1 cellular context compared by ENCODE assay signal in genomic region chr15:43515731-43516130, GRCh38.
TF ChIP-seq lines count a peak whose summit lies in the region.

No MANE protein-coding gene starts in this region.

TF ChIP-seq in K562, 482 proteins besides CTCF, POLR2A, EP300 and RAD21:
- TF ChIP-seq ATF3 (IDR thresholded peaks at IDR 0.05) (no peak), ATF3 (CRISPR knock-in tag; conservative IDR thresholded peaks at IDR 0.05) (no peak), DPF2 (IDR thresholded peaks at IDR 0.05) (no peak), NFIX (CRISPR knock-in tag; IDR thresholded peaks at IDR 0.05; ENCODE audit: low read depth) (0 out of 2 replicates have a peak, but pooled peaks have one; percentile 3), NFIC (IDR thresholded peaks at IDR 0.05) (peak; percentile 69), KDM5B (IDR thresholded peaks at IDR 0.05; ENCODE audit: insufficient replicate concordance, low read depth, low read length) (no peak), SMARCA5 (IDR thresholded peaks at IDR 0.05) (no peak), CCAR2 (IDR thresholded peaks at IDR 0.05; ENCODE audit: low read depth, low read length) (no peak), HIVEP1 (CRISPR knock-in tag; IDR thresholded peaks at IDR 0.05) (no peak), XRCC4 (IDR thresholded peaks at IDR 0.05; ENCODE audit: extremely low read depth, insufficient read depth, insufficient read length) (no peak), ZNF143 (CRISPR knock-in tag; IDR thresholded peaks at IDR 0.05) (no peak)
- TF ChIP-seq, protein P1, sequence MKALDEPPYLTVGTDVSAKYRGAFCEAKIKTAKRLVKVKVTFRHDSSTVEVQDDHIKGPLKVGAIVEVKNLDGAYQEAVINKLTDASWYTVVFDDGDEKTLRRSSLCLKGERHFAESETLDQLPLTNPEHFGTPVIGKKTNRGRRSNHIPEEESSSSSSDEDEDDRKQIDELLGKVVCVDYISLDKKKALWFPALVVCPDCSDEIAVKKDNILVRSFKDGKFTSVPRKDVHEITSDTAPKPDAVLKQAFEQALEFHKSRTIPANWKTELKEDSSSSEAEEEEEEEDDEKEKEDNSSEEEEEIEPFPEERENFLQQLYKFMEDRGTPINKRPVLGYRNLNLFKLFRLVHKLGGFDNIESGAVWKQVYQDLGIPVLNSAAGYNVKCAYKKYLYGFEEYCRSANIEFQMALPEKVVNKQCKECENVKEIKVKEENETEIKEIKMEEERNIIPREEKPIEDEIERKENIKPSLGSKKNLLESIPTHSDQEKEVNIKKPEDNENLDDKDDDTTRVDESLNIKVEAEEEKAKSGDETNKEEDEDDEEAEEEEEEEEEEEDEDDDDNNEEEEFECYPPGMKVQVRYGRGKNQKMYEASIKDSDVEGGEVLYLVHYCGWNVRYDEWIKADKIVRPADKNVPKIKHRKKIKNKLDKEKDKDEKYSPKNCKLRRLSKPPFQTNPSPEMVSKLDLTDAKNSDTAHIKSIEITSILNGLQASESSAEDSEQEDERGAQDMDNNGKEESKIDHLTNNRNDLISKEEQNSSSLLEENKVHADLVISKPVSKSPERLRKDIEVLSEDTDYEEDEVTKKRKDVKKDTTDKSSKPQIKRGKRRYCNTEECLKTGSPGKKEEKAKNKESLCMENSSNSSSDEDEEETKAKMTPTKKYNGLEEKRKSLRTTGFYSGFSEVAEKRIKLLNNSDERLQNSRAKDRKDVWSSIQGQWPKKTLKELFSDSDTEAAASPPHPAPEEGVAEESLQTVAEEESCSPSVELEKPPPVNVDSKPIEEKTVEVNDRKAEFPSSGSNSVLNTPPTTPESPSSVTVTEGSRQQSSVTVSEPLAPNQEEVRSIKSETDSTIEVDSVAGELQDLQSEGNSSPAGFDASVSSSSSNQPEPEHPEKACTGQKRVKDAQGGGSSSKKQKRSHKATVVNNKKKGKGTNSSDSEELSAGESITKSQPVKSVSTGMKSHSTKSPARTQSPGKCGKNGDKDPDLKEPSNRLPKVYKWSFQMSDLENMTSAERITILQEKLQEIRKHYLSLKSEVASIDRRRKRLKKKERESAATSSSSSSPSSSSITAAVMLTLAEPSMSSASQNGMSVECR (CRISPR knock-in tag; IDR thresholded peaks at IDR 0.05): no peak
